11 cellular contexts compared by ENCODE assay signal in the genomic region with DNA sequence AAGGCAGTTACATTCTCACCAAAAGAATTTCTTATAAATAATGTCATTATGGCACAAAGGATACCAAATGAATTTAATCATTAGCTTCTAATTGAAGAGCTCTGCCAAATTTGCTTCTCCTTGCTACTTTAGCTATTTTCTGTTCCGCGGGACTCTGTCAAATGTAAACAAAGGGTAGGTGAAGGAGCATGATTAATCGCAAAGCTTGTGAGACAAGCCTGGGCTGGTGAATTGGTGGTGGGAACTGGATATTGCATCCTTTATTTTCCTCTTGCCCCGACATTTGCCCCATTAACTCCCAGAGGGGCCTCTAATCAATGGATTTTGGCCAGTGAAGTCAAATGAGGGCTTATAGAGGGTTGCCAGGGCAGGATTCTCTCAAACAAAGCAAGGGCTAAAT.
A peak's percentile ranks its signal among the peaks of the same experiment; 100 is the strongest.
DNase-seq lines count a peak whose midpoint lies in the region; ATAC-seq, FAIRE-seq and TF ChIP-seq lines count a peak whose summit lies in the region.
"Had no signal": no experiment of that assay in that cellular context is flagged by ENCODE, and none has a peak within 500 bp of the region (broad histone marks: within the 10 kb centered on the region; RNA-seq: fewer than 3 reads in every experiment).

No MANE protein-coding gene starts in this region.

- CTCF ChIA-PET in A549 (lab: Yijun Ruan, JAX) = interaction anchor here (0.9 to 1.4 kb wide), 7 partner anchors 12 to 278 kb away, joined by 3 to 6 read pairs (median 3); no protein-coding TSS in a partner anchor

- H3K27ac ChIP-seq in A549 (peak overlapping the region; percentile 38 to 42; a peak in 4 of 6 replicates), VCaP (peak overlapping the region; percentile 68)
- H3K27ac ChIP-seq: right atrium auricular region had no signal

- H3K4me3 ChIP-seq in A549 = no peak overlapping the region
- H3K4me3 ChIP-seq: right atrium auricular region had no signal

- no peaks in the 10 kb centered on the region for H3K9me3 ChIP-seq in A549
- H3K9me3 ChIP-seq: right atrium auricular region had no signal

- TF ChIP-seq RAD21 in A549 (conservative IDR thresholded peaks at IDR 0.05 in 1 of 2, IDR thresholded peaks at IDR 0.05 in 1 of 2) = no peak

- H3K4me2 ChIP-seq in A549 = peak overlapping the region; percentile 66

- ATAC-seq in A549 (peak; percentile 72 to 76; a peak in 5 of 6 replicates), GM21576 (IDR thresholded peaks at IDR 0.05; ENCODE audit: unreplicated experiment) (no peak)
- ATAC-seq: activated naive CD8-positive, alpha-beta T cell treated with anti-CD3 and anti-CD28 coated beads, Interleukin-2, amount 50 U/mL, for 24 hours had no signal

- peaks cover 19% of the 10 kb centered on the region for H3K4me1 ChIP-seq in A549
- H3K4me1 ChIP-seq: right atrium auricular region had no signal

- DNase-seq in A549 (ENCODE audit: low read depth in 1 of 2, low spot score in 1 of 2) (peak in 1 of 2 experiments; percentile 24), HT-29 (ENCODE audit: low spot score) (peak; percentile 55), kidney tubule cell (ENCODE audit: low spot score) (peak; percentile 57), NCI-H128 (lab: John Stamatoyannopoulos, UW; ENCODE audit: unreplicated experiment) (no peak), AG08396 (ENCODE audit: low spot score) (no peak)
- DNase-seq in central memory CD4-positive, alpha-beta T cell = no peak
- DNase-seq: activated naive CD8-positive, alpha-beta T cell treated with anti-CD3 and anti-CD28 coated beads, Interleukin-2, amount 50 U/mL, for 24 hours; NCI-H187 treated with DMSO at 0.1 percent for 48 hours had no signal

- TF ChIP-seq EP300 in A549 (IDR thresholded peaks at IDR 0.05) = no peak

- no peak for FAIRE-seq in A549 (lab: Jason Lieb, UNC)

- POLR2A ChIA-PET in A549 (lab: Yijun Ruan, JAX) = interaction anchor here (0.6 kb wide), 1 partner anchor 916 kb away, joined by 3 read pairs; the partner anchor contains the start of gene PUM3

- WGBS in A549 (ENCODE audit: missing lambda C conversion rate) = 32% methylated on average over 4 of the region's 4 CpGs

- TF ChIP-seq CTCF in A549 (IDR thresholded peaks at IDR 0.05) = no peak
- peak; percentile 47 for TF ChIP-seq CTCF in VCaP (conservative IDR thresholded peaks at IDR 0.05)

- no peak for TF ChIP-seq POLR2A in A549 (IDR thresholded peaks at IDR 0.05; ENCODE audit: low read length)

TF ChIP-seq in A549, 52 proteins besides CTCF, POLR2A, EP300 and RAD21:
- TF ChIP-seq HOXB5 (CRISPR knock-in tag; IDR thresholded peaks at IDR 0.05) (no peak), ESRRA (IDR thresholded peaks at IDR 0.05; ENCODE audit: borderline replicate concordance, low read length) (no peak), FOXS1 (CRISPR knock-in tag; IDR thresholded peaks at IDR 0.05) (no peak), PBX3 (IDR thresholded peaks at IDR 0.05) (no peak), RNF2 (IDR thresholded peaks at IDR 0.05; ENCODE audit: borderline replicate concordance, low read depth) (no peak), HMGXB4 (CRISPR knock-in tag; IDR thresholded peaks at IDR 0.05; ENCODE audit: borderline replicate concordance) (no peak), MYC (IDR thresholded peaks at IDR 0.05; ENCODE audit: borderline replicate concordance, low read length) (no peak), POLR2AphosphoS2 (conservative IDR thresholded peaks at IDR 0.05; ENCODE audit: low read length) (no peak), MAZ (IDR thresholded peaks at IDR 0.05; ENCODE audit: borderline replicate concordance, low read depth, low read length) (no peak)
- TF ChIP-seq, protein P1, sequence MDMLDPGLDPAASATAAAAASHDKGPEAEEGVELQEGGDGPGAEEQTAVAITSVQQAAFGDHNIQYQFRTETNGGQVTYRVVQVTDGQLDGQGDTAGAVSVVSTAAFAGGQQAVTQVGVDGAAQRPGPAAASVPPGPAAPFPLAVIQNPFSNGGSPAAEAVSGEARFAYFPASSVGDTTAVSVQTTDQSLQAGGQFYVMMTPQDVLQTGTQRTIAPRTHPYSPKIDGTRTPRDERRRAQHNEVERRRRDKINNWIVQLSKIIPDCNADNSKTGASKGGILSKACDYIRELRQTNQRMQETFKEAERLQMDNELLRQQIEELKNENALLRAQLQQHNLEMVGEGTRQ (IDR thresholded peaks at IDR 0.05) = no peak

Comparison
In these comparisons a context has a peak if more than half of its experiments do, and no peak if none do; other contexts are left out.
1. DNase-seq: peak in HT-29 (single experiment) and kidney tubule cell (single experiment); none in central memory CD4-positive, alpha-beta T cell (single experiment), NCI-H128 (single experiment) and AG08396 (single experiment).